Comparison of ENCODE assay signal across 28 cellular contexts in genomic region chr12:55060970-55061543, GRCh38. TPM values are rescaled to one million over a fixed set of nuclear protein-coding genes. Genes with fewer than 3 reads are reported as not detected.
DNase-seq lines count a peak whose midpoint lies in the region; ATAC-seq and TF ChIP-seq lines count a peak whose summit lies in the region.
"Had no signal": no experiment of that assay in that cellular context is flagged by ENCODE, and none has a peak within 500 bp of the region (broad histone marks: within the 10 kb centered on the region; RNA-seq: fewer than 3 reads in every experiment).

No MANE protein-coding gene starts in this region.

- H3K27me3 ChIP-seq in neural progenitor cell, result no peaks in the 10 kb centered on the region
- no peaks in the 10 kb centered on the region for H3K27me3 ChIP-seq in CD8-positive, alpha-beta T cell (ENCODE audit: insufficient read depth, low read length)
- H3K27me3 ChIP-seq: right atrium auricular region, tibial nerve had no signal

- peak overlapping the region; percentile 24 for H3K4me2 ChIP-seq in neural progenitor cell
- H3K4me2 ChIP-seq: hepatocyte, smooth muscle cell had no signal

- no peaks in the 10 kb centered on the region for H4K20me1 ChIP-seq in neural progenitor cell (ENCODE audit: low read depth)

- H3K27me3 Mint-ChIP-seq in activated T-cell treated with anti-CD3 and anti-CD28 coated beads, Interleukin-2, amount 50 U/mL, for 72 hours (ENCODE audit: low read depth), result peaks cover 8% of the 10 kb centered on the region
- peaks cover 3% of the 10 kb centered on the region for H3K27me3 Mint-ChIP-seq in activated T-cell treated with anti-CD3 and anti-CD28 coated beads, Interleukin-2, amount 50 U/mL, for 24 hours
- no peaks in the 10 kb centered on the region for H3K27me3 Mint-ChIP-seq in WTC11 (ENCODE audit: low read depth)
- H3K27me3 Mint-ChIP-seq in neural progenitor cell (ENCODE audit: insufficient read depth, low read depth), result peaks cover 2% of the 10 kb centered on the region
- H3K27me3 Mint-ChIP-seq in activated CD8-positive, alpha-beta T cell treated with anti-CD3 and anti-CD28 coated beads, Interleukin-2, amount 10 ng/mL, durations not matched to agents 7 days and 5 days (ENCODE audit: low read depth), result peaks cover 3% of the 10 kb centered on the region
- H3K27me3 Mint-ChIP-seq in CD8-positive, alpha-beta T cell (ENCODE audit: low read depth), result peaks cover 3% of the 10 kb centered on the region
- peaks cover 78% of the 10 kb centered on the region for H3K27me3 Mint-ChIP-seq in Calu3 (ENCODE audit: unreplicated experiment)

- intact Hi-C loops in CD8-positive, alpha-beta T cell (cut with DNase I, micrococcal nuclease), result no loop called here
- intact Hi-C loops in Calu3 (cut with micrococcal nuclease; ENCODE audit: unreplicated experiment), result no loop called here

- H3K4me1 ChIP-seq in neural progenitor cell, result peaks cover 42% of the 10 kb centered on the region
- no peaks in the 10 kb centered on the region for H3K4me1 ChIP-seq in CD8-positive, alpha-beta T cell (ENCODE audit: insufficient read depth, low read length)
- H3K4me1 ChIP-seq: parathyroid adenoma, right atrium auricular region, tibial nerve had no signal

- no peaks in the 10 kb centered on the region for H3K9me3 ChIP-seq in neural progenitor cell (ENCODE audit: low read depth)
- no peaks in the 10 kb centered on the region for H3K9me3 ChIP-seq in CD8-positive, alpha-beta T cell (ENCODE audit: low read length)
- H3K9me3 ChIP-seq: right atrium auricular region, tibial nerve had no signal

- H3K79me2 ChIP-seq in neural progenitor cell (ENCODE audit: low read depth), result no peaks in the 10 kb centered on the region
- H3K79me2 ChIP-seq: hepatocyte, parathyroid adenoma had no signal

- H3K36me3 ChIP-seq in neural progenitor cell, result no peaks in the 10 kb centered on the region
- no peaks in the 10 kb centered on the region for H3K36me3 ChIP-seq in CD8-positive, alpha-beta T cell (ENCODE audit: insufficient read depth, low read length)
- H3K36me3 ChIP-seq: right atrium auricular region, tibial nerve had no signal

- H3K4me3 ChIP-seq in neural progenitor cell, result no peak overlapping the region
- no peak overlapping the region for H3K4me3 ChIP-seq in CD8-positive, alpha-beta T cell (ENCODE audit: low read depth, low read length)
- H3K4me3 ChIP-seq: coronary artery, hepatocyte, right atrium auricular region, smooth muscle cell, tibial nerve had no signal

- no peak overlapping the region for H2AFZ ChIP-seq in neural progenitor cell (replicated peaks)
- H2AFZ ChIP-seq: hepatocyte, parathyroid adenoma had no signal

- H3K4me3 Mint-ChIP-seq in activated T-cell treated with anti-CD3 and anti-CD28 coated beads, Interleukin-2, amount 50 U/mL, for 72 hours, result no peak overlapping the region
- H3K4me3 Mint-ChIP-seq in activated T-cell treated with anti-CD3 and anti-CD28 coated beads, Interleukin-2, amount 50 U/mL, for 24 hours, result no peak overlapping the region
- H3K4me3 Mint-ChIP-seq in WTC11 (no peak overlapping the region), neural progenitor cell (no peak overlapping the region), Calu3 (ENCODE audit: low read depth, unreplicated experiment) (no peak overlapping the region)
- H3K4me3 Mint-ChIP-seq in activated CD8-positive, alpha-beta T cell treated with anti-CD3 and anti-CD28 coated beads, Interleukin-2, amount 10 ng/mL, durations not matched to agents 7 days and 5 days, result no peak overlapping the region
- no peak overlapping the region for H3K4me3 Mint-ChIP-seq in CD8-positive, alpha-beta T cell
- H3K4me3 Mint-ChIP-seq: activated B cell treated with CpG ODN at 0.5 μM for 24 hours; activated naive CD4-positive, alpha-beta T cell treated with anti-CD3 and anti-CD28 coated beads, Interleukin-2, amount 50 U/mL, for 24 hours; CD4-positive, CD25-positive, alpha-beta regulatory T cell had no signal

- no peaks in the 10 kb centered on the region for H3K36me3 Mint-ChIP-seq in activated T-cell treated with anti-CD3 and anti-CD28 coated beads, Interleukin-2, amount 50 U/mL, for 72 hours (ENCODE audit: insufficient read depth in 2 of 2)
- H3K36me3 Mint-ChIP-seq in activated T-cell treated with anti-CD3 and anti-CD28 coated beads, Interleukin-2, amount 50 U/mL, for 24 hours (ENCODE audit: low read depth), result no peaks in the 10 kb centered on the region
- H3K36me3 Mint-ChIP-seq in WTC11, result no peaks in the 10 kb centered on the region
- H3K36me3 Mint-ChIP-seq in neural progenitor cell, result no peaks in the 10 kb centered on the region
- H3K36me3 Mint-ChIP-seq in activated CD8-positive, alpha-beta T cell treated with anti-CD3 and anti-CD28 coated beads, Interleukin-2, amount 10 ng/mL, durations not matched to agents 7 days and 5 days (ENCODE audit: low read depth), result no peaks in the 10 kb centered on the region
- no peaks in the 10 kb centered on the region for H3K36me3 Mint-ChIP-seq in CD8-positive, alpha-beta T cell
- H3K36me3 Mint-ChIP-seq in Calu3 (ENCODE audit: insufficient read depth, unreplicated experiment), result no peaks in the 10 kb centered on the region
- H3K36me3 Mint-ChIP-seq: activated naive CD4-positive, alpha-beta T cell treated with anti-CD3 and anti-CD28 coated beads, Interleukin-2, amount 50 U/mL, for 24 hours; CD4-positive, CD25-positive, alpha-beta regulatory T cell had no signal

- peaks cover 19% of the 10 kb centered on the region for H3K4me1 Mint-ChIP-seq in activated T-cell treated with anti-CD3 and anti-CD28 coated beads, Interleukin-2, amount 50 U/mL, for 72 hours (ENCODE audit: low read depth)
- peaks cover 14% of the 10 kb centered on the region for H3K4me1 Mint-ChIP-seq in activated T-cell treated with anti-CD3 and anti-CD28 coated beads, Interleukin-2, amount 50 U/mL, for 24 hours (ENCODE audit: low read depth)
- H3K4me1 Mint-ChIP-seq in WTC11, result peaks cover 26% of the 10 kb centered on the region
- peaks cover 54% of the 10 kb centered on the region for H3K4me1 Mint-ChIP-seq in neural progenitor cell
- peaks cover 5% of the 10 kb centered on the region for H3K4me1 Mint-ChIP-seq in activated CD8-positive, alpha-beta T cell treated with anti-CD3 and anti-CD28 coated beads, Interleukin-2, amount 10 ng/mL, durations not matched to agents 7 days and 5 days (ENCODE audit: low read depth)
- H3K4me1 Mint-ChIP-seq in CD8-positive, alpha-beta T cell (ENCODE audit: low read depth), result no peaks in the 10 kb centered on the region
- no peaks in the 10 kb centered on the region for H3K4me1 Mint-ChIP-seq in Calu3 (ENCODE audit: low read depth, unreplicated experiment)
- H3K4me1 Mint-ChIP-seq: CD4-positive, CD25-positive, alpha-beta regulatory T cell had no signal

- no peaks in the 10 kb centered on the region for H3K9me3 Mint-ChIP-seq in activated T-cell treated with anti-CD3 and anti-CD28 coated beads, Interleukin-2, amount 50 U/mL, for 72 hours
- no peaks in the 10 kb centered on the region for H3K9me3 Mint-ChIP-seq in activated T-cell treated with anti-CD3 and anti-CD28 coated beads, Interleukin-2, amount 50 U/mL, for 24 hours
- H3K9me3 Mint-ChIP-seq in WTC11, result peaks cover 2% of the 10 kb centered on the region; the same call in 1 of the 2 replicates
- H3K9me3 Mint-ChIP-seq in neural progenitor cell, result no peaks in the 10 kb centered on the region
- H3K9me3 Mint-ChIP-seq in activated CD8-positive, alpha-beta T cell treated with anti-CD3 and anti-CD28 coated beads, Interleukin-2, amount 10 ng/mL, durations not matched to agents 7 days and 5 days (ENCODE audit: insufficient read depth), result no peaks in the 10 kb centered on the region
- H3K9me3 Mint-ChIP-seq in CD8-positive, alpha-beta T cell, result no peaks in the 10 kb centered on the region
- H3K9me3 Mint-ChIP-seq in Calu3 (ENCODE audit: low read depth, unreplicated experiment), result no peaks in the 10 kb centered on the region
- H3K9me3 Mint-ChIP-seq: activated B cell treated with CpG ODN at 0.5 μM for 24 hours; activated naive CD4-positive, alpha-beta T cell treated with anti-CD3 and anti-CD28 coated beads, Interleukin-2, amount 50 U/mL, for 24 hours had no signal

- CTCF ChIA-PET in WTC11 (lab: Charles Lee), result interaction anchor here (1.2 kb wide), 1 partner anchor 11 kb away, joined by 4 read pairs; no protein-coding TSS in a partner anchor
- CTCF ChIA-PET in activated CD8-positive, alpha-beta T cell treated with anti-CD3 and anti-CD28 coated beads, Interleukin-2, amount 10 ng/mL, durations not matched to agents 7 days and 5 days (lab: Charles Lee), result interaction anchor here (1.1 to 19.7 kb wide), 3 partner anchors 9 to 60 kb away, joined by 3 to 884 read pairs (median 9); no protein-coding TSS in a partner anchor
- CTCF ChIA-PET in CD8-positive, alpha-beta T cell (lab: Charles Lee), result interaction anchor here (2.7 to 19.4 kb wide), 2 partner anchors 11 to 63 kb away, joined by 11 to 754 read pairs; no protein-coding TSS in a partner anchor
- CTCF ChIA-PET in Calu3 (lab: Charles Lee), result no interaction called here

- peak overlapping the region; percentile 2 for H3K27ac Mint-ChIP-seq in activated T-cell treated with anti-CD3 and anti-CD28 coated beads, Interleukin-2, amount 50 U/mL, for 72 hours
- H3K27ac Mint-ChIP-seq in activated T-cell treated with anti-CD3 and anti-CD28 coated beads, Interleukin-2, amount 50 U/mL, for 24 hours, result no peak overlapping the region
- H3K27ac Mint-ChIP-seq in WTC11 (no peak overlapping the region; the same call in 1 of the 2 replicates), neural progenitor cell (no peak overlapping the region), Calu3 (ENCODE audit: unreplicated experiment) (no peak overlapping the region)
- H3K27ac Mint-ChIP-seq in activated CD8-positive, alpha-beta T cell treated with anti-CD3 and anti-CD28 coated beads, Interleukin-2, amount 10 ng/mL, durations not matched to agents 7 days and 5 days, result no peak overlapping the region
- H3K27ac Mint-ChIP-seq in CD8-positive, alpha-beta T cell, result no peak overlapping the region
- H3K27ac Mint-ChIP-seq: activated B cell treated with CpG ODN at 0.5 μM for 24 hours; activated naive CD4-positive, alpha-beta T cell treated with anti-CD3 and anti-CD28 coated beads, Interleukin-2, amount 50 U/mL, for 24 hours; CD4-positive, CD25-positive, alpha-beta regulatory T cell had no signal

- DNase-seq in activated T-cell treated with anti-CD3 and anti-CD28 coated beads, Interleukin-2, amount 50 U/mL, for 72 hours, result no peak
- DNase-seq in activated T-cell treated with anti-CD3 and anti-CD28 coated beads, Interleukin-2, amount 50 U/mL, for 24 hours, result no peak
- DNase-seq in NCI-H2171 (lab: John Stamatoyannopoulos, UW), result peak; percentile 38
- no peak for DNase-seq in WTC11 (ENCODE audit: low spot score)
- DNase-seq in neural progenitor cell (ENCODE audit: low spot score), result no peak
- DNase-seq in activated CD8-positive, alpha-beta T cell treated with anti-CD3 and anti-CD28 coated beads, Interleukin-2, amount 10 ng/mL, durations not matched to agents 7 days and 5 days, result no peak
- DNase-seq in CD8-positive, alpha-beta T cell, result no peak
- no peak for DNase-seq in Calu3
- DNase-seq: 8988T, activated B cell treated with CpG ODN at 0.5 μM for 24 hours, aorta, foreskin melanocyte, IMR-90, left cardiac atrium, NCI-H1105 treated with DMSO at 0.1 percent for 48 hours, NCI-H2081, NCI-H510A, T1000 had no signal

- no peak overlapping the region for H3K27ac ChIP-seq in neural progenitor cell
- no peak overlapping the region for H3K27ac ChIP-seq in CD8-positive, alpha-beta T cell (ENCODE audit: low read depth, low read length)
- H3K27ac ChIP-seq: coronary artery, hepatocyte, parathyroid adenoma, right atrium auricular region, tibial nerve had no signal

- ATAC-seq in activated T-cell treated with anti-CD3 and anti-CD28 coated beads, Interleukin-2, amount 50 U/mL, for 72 hours (replicated peaks in 1 of 2), result no peak
- ATAC-seq in WTC11, result peak; percentile 70
- ATAC-seq in activated CD8-positive, alpha-beta T cell treated with anti-CD3 and anti-CD28 coated beads, Interleukin-2, amount 10 ng/mL, durations not matched to agents 7 days and 5 days, result no peak
- ATAC-seq in CD8-positive, alpha-beta T cell, result no peak
- ATAC-seq: left cardiac atrium had no signal

- peaks cover 20% of the 10 kb centered on the region for H3F3A ChIP-seq in neural progenitor cell (ENCODE audit: low read depth)

- no peak overlapping the region for H3K9ac ChIP-seq in neural progenitor cell
- H3K9ac ChIP-seq: parathyroid adenoma had no signal

- POLR2A ChIA-PET in WTC11 (lab: Charles Lee), result no interaction called here
- POLR2A ChIA-PET in activated CD8-positive, alpha-beta T cell treated with anti-CD3 and anti-CD28 coated beads, Interleukin-2, amount 10 ng/mL, durations not matched to agents 7 days and 5 days (lab: Charles Lee), result no interaction called here
- POLR2A ChIA-PET in CD8-positive, alpha-beta T cell (lab: Charles Lee), result no interaction called here

- TF ChIP-seq CTCF in WTC11 (IDR thresholded peaks at IDR 0.05), result no peak
- no peak for TF ChIP-seq CTCF in neural progenitor cell (IDR thresholded peaks at IDR 0.05)
- no peak for TF ChIP-seq CTCF in CD8-positive, alpha-beta T cell (IDR thresholded peaks at IDR 0.05)
- no peak for TF ChIP-seq CTCF in Calu3 (IDR thresholded peaks at IDR 0.05; ENCODE audit: unreplicated experiment)

- no TSS peak for BruUV-seq in Calu3 (replicated peaks; lab: Mats Ljungman, UMichigan)

RNA-seq across cellular contexts. Expression of gene NEUROD4, which starts 41.3 kb away (rescaled TPM):
- not detected for total RNA-seq in activated T-cell treated with anti-CD3 and anti-CD28 coated beads, Interleukin-2, amount 50 U/mL, for 72 hours
- total RNA-seq in WTC11 (2021) (not detected in 3 replicates), neural progenitor cell (ENCODE audit: low replicate concordance) (0.62 and 1.8 TPM in 2 replicates), Calu3 (2022) (not detected in 2 replicates)
- total RNA-seq in activated CD8-positive, alpha-beta T cell treated with anti-CD3 and anti-CD28 coated beads, Interleukin-2, amount 10 ng/mL, durations not matched to agents 7 days and 5 days, result not detected
- not detected for total RNA-seq in CD8-positive, alpha-beta T cell
- total RNA-seq: activated B cell treated with CpG ODN at 0.5 μM for 24 hours; aorta; cardiac septum; CD4-positive, CD25-positive, alpha-beta regulatory T cell; esophagus mucosa; hepatocyte; IMR-90; left cardiac atrium; right atrium auricular region; smooth muscle cell; tibial nerve had no signal
